In genomic region chr18:30572214-30572613, GRCh38 we compare ENCODE assay signal across 7 cellular contexts.
"Had no signal": no experiment of that assay in that cellular context is flagged by ENCODE, and none has a peak within 500 bp of the region (broad histone marks: within the 10 kb centered on the region; RNA-seq: fewer than 3 reads in every experiment).

No MANE protein-coding gene starts in this region.

- H3K4me3 ChIP-seq: GM12878 had no signal

- ATAC-seq: GM12878 had no signal

- DNase-seq: GDM1, GF-D8 had no signal

- FAIRE-seq: GM12878, GM12891, GM12892, GM18507, GM19239 had no signal
